Comparison of ENCODE assay signal across 28 cellular contexts in the genomic region with DNA sequence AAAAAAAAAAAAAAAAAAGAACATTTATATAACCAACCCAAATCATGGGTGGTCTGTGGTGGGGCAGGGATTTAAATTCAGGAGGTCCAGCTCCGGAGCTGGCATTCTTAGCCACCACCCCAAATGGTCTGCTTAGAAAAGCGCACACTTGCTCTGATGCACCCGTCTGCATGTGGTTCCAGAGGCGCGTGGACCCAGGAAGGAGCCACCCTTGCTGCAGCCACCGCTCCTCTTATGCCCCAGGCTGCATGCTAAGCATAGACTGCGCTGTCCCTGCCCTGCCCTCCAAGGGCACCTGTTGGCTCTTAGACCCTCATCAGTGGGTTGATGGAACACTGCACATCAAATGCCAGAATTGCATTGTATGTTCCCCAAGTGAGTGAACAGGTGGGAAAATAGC.
"Had no signal": no experiment of that assay in that cellular context is flagged by ENCODE, and none has a peak within 500 bp of the region (broad histone marks: within the 10 kb centered on the region; RNA-seq: fewer than 3 reads in every experiment).

No MANE protein-coding gene starts in this region.

- H3K4me3 ChIP-seq: heart left ventricle, left lung, lung, mucosa of descending colon, right atrium auricular region, stomach, suprapubic skin, thoracic aorta, tibial artery, uterus had no signal

- H3K27ac ChIP-seq: heart left ventricle, left lung, parathyroid adenoma, right atrium auricular region, stomach, suprapubic skin, thoracic aorta, tibial artery, uterus had no signal

- H3K79me2 ChIP-seq: parathyroid adenoma had no signal

- H2AFZ ChIP-seq: parathyroid adenoma had no signal

- H3K9ac ChIP-seq: parathyroid adenoma had no signal

- H3K4me1 ChIP-seq: heart left ventricle, left lung, parathyroid adenoma, right atrium auricular region, stomach, suprapubic skin, tibial artery, uterus had no signal

- H3K27me3 ChIP-seq: heart left ventricle, left lung, right atrium auricular region, stomach, suprapubic skin, tibial artery, uterus had no signal

- ATAC-seq: heart left ventricle; left colon; left lung; mucosa of descending colon; naive thymus-derived CD4-positive, alpha-beta T cell; natural killer cell treated with Interleukin-12 subunit alpha and Interleukin-12 subunit beta and Interleukin-15 and Interleukin-18, amount 100 ng/mL, for 72 hours; sciatic nerve; stimulated activated naive B cell treated with anti-CD40 and anti-IgM and Interleukin-4, amounts not matched to agents 10 μg/mL and 1 μg/mL and 100 μg/mL, for 72 hours; stimulated activated naive CD8-positive, alpha-beta T cell treated with anti-CD3 and anti-CD28 coated beads, Interleukin-15, Interleukin-2, amounts not matched to agents 100 U/mL and 50 U/mL, for 24 hours had no signal

- H3K9me3 ChIP-seq: heart left ventricle, left lung, mucosa of descending colon, right atrium auricular region, stomach, suprapubic skin, thoracic aorta, tibial artery, uterus had no signal

- DNase-seq: heart left ventricle; hypothalamus; immature natural killer cell; kidney; left colon; left lung; mesendoderm; midbrain; mucosa of descending colon; naive thymus-derived CD4-positive, alpha-beta T cell; nucleus accumbens; small intestine; stimulated activated CD4-positive, alpha-beta T cell treated with anti-CD3 and anti-CD28 coated beads, Interleukin-1b, Interleukin-23, amount 100 ng/mL, for 48 hours; stimulated activated CD4-positive, alpha-beta T cell treated with anti-CD3 and anti-CD28 coated beads, Interleukin-2, amount 100 ng/mL, for 48 hours; stimulated activated CD4-positive, alpha-beta T cell treated with anti-CD3 and anti-CD28 coated beads, Interleukin-4, amount 100 ng/mL, for 4 hours; stimulated activated naive B cell treated with anti-CD40 and anti-IgM and Interleukin-4, amounts not matched to agents 10 μg/mL and 1 μg/mL and 100 μg/mL, for 72 hours; stimulated activated naive CD8-positive, alpha-beta T cell treated with anti-CD3 and anti-CD28 coated beads, Interleukin-15, Interleukin-2, amounts not matched to agents 100 U/mL and 50 U/mL, for 24 hours; stomach; tibial artery; uterus had no signal

- FAIRE-seq: islet of Langerhans, kidney, small intestine had no signal

- H3K36me3 ChIP-seq: heart left ventricle, left lung, right atrium auricular region, stomach, suprapubic skin, thoracic aorta, tibial artery, uterus had no signal
